26 cellular contexts compared by ENCODE assay signal in the genomic region with DNA sequence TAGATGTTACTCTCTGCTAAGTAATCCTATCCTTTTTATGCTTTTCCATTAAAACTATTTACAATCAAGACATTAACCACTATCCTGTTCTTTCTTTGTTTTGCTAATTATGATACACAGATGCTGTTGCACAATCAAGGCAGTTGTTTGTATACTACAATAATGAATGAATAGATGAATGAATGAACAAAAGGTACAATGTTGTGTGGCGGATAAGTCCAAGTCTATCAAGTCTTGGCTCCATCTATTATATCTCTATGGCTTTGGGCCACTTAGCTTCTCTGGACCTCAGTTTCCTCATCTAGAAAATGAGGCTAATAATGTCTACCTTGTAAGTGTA.
"Had no signal": no experiment of that assay in that cellular context is flagged by ENCODE, and none has a peak within 500 bp of the region (broad histone marks: within the 10 kb centered on the region; RNA-seq: fewer than 3 reads in every experiment).

No MANE protein-coding gene starts in this region.

- H3K27me3 Mint-ChIP-seq: activated CD8-positive, alpha-beta memory T cell treated with anti-CD3 and anti-CD28 coated beads, Interleukin-2, amount 10 ng/mL, durations not matched to agents 7 days and 5 days; activated naive CD8-positive, alpha-beta T cell treated with anti-CD3 and anti-CD28 coated beads, Interleukin-2, amount 50 U/mL, for 24 hours; activated T-cell treated with anti-CD3 and anti-CD28 coated beads, Interleukin-2, amount 50 U/mL, for 24 hours had no signal

- H3K9me3 ChIP-seq: ascending aorta, body of pancreas had no signal

- H3K27me3 ChIP-seq: ascending aorta, body of pancreas had no signal

- DNase-seq: activated CD4-positive, alpha-beta T cell treated with anti-CD3 and anti-CD28 coated beads for 48 hours; activated CD4-positive, alpha-beta T cell treated with anti-CD3 and anti-CD28 coated beads, Interleukin-2, amount 50 U/mL, for 48 hours; activated CD4-positive, CD25-positive, alpha-beta regulatory T cell treated with anti-CD3 and anti-CD28 coated beads, Interleukin-2, amount 50 U/mL, for 72 hours; activated CD8-positive, alpha-beta memory T cell treated with anti-CD3 and anti-CD28 coated beads, Interleukin-2, amount 10 ng/mL, durations not matched to agents 7 days and 5 days; activated effector memory CD4-positive, alpha-beta T cell treated with Interleukin-2 at 50 U/mL for 16 hours; activated naive CD4-positive, alpha-beta T cell treated with Interleukin-2 at 50 U/mL for 16 hours; activated naive CD8-positive, alpha-beta T cell treated with anti-CD3 and anti-CD28 coated beads, Interleukin-2, amount 50 U/mL, for 24 hours; activated T-cell treated with anti-CD3 and anti-CD28 coated beads, Interleukin-2, amount 50 U/mL, for 24 hours; amniotic stem cell; body of pancreas; central memory CD4-positive, alpha-beta T cell; NCI-H1048; NCI-H1694; NCI-H2029; NCI-H2107; NCI-H2171 treated with DMSO at 0.1 percent for 48 hours; NCI-H226; NCI-H526; SHP77 had no signal

- H3K27ac ChIP-seq: ascending aorta, body of pancreas had no signal

- H3K4me1 ChIP-seq: ascending aorta, body of pancreas had no signal

- H3K27ac Mint-ChIP-seq: activated CD8-positive, alpha-beta memory T cell treated with anti-CD3 and anti-CD28 coated beads, Interleukin-2, amount 10 ng/mL, durations not matched to agents 7 days and 5 days; activated naive CD4-positive, alpha-beta T cell treated with anti-CD3 and anti-CD28 coated beads, Interleukin-2, amount 50 U/mL, for 72 hours; activated naive CD8-positive, alpha-beta T cell treated with anti-CD3 and anti-CD28 coated beads, Interleukin-2, amount 50 U/mL, for 24 hours; activated T-cell treated with anti-CD3 and anti-CD28 coated beads, Interleukin-2, amount 50 U/mL, for 24 hours; activated T-helper 1 cell treated with anti-CD3 and anti-CD28 coated beads, Interleukin-12 subunit alpha, Interleukin-12 subunit beta, Interleukin-2, Interleukin-4 antibody, amounts not matched to agents 30 ng/mL and 10 ng/mL and 1 ng/mL, durations not matched to agents 14 hours and 24 hours and 36 hours; T-helper 1 cell treated with Interleukin-12 subunit alpha and Interleukin-12 subunit beta and Interleukin-4 antibody, amounts not matched to agents 30 μg/mL and 1 μg/mL, for 36 hours; WTC11 had no signal

- FAIRE-seq: bronchial epithelial cell, RCC 7860 had no signal

- ATAC-seq: activated CD8-positive, alpha-beta memory T cell treated with anti-CD3 and anti-CD28 coated beads, Interleukin-2, amount 10 ng/mL, durations not matched to agents 7 days and 5 days; activated naive CD4-positive, alpha-beta T cell treated with anti-CD3 and anti-CD28 coated beads, Interleukin-2, amount 50 U/mL, for 72 hours; activated naive CD8-positive, alpha-beta T cell treated with anti-CD3 and anti-CD28 coated beads, Interleukin-2, amount 50 U/mL, for 24 hours; body of pancreas; WTC11 had no signal

- H3K9me3 Mint-ChIP-seq: activated T-cell treated with anti-CD3 and anti-CD28 coated beads, Interleukin-2, amount 50 U/mL, for 24 hours had no signal

- H3K4me3 ChIP-seq: ascending aorta, body of pancreas had no signal

- H3K36me3 Mint-ChIP-seq: WTC11 had no signal

- H3K4me3 Mint-ChIP-seq: activated CD8-positive, alpha-beta memory T cell treated with anti-CD3 and anti-CD28 coated beads, Interleukin-2, amount 10 ng/mL, durations not matched to agents 7 days and 5 days; activated naive CD8-positive, alpha-beta T cell treated with anti-CD3 and anti-CD28 coated beads, Interleukin-2, amount 50 U/mL, for 24 hours; activated T-cell treated with anti-CD3 and anti-CD28 coated beads, Interleukin-2, amount 50 U/mL, for 24 hours; activated T-helper 1 cell treated with anti-CD3 and anti-CD28 coated beads, Interleukin-12 subunit alpha, Interleukin-12 subunit beta, Interleukin-2, Interleukin-4 antibody, amounts not matched to agents 30 ng/mL and 10 ng/mL and 1 ng/mL, durations not matched to agents 14 hours and 24 hours and 36 hours; T-helper 1 cell treated with Interleukin-12 subunit alpha and Interleukin-12 subunit beta and Interleukin-4 antibody, amounts not matched to agents 30 μg/mL and 1 μg/mL, for 36 hours; WTC11 had no signal

- H3K36me3 ChIP-seq: ascending aorta had no signal
